Comparison of ENCODE assay signal across 20 cellular contexts in genomic region chr1:7511381-7511780, GRCh38.
"Had no signal": no experiment of that assay in that cellular context is flagged by ENCODE, and none has a peak within 500 bp of the region (broad histone marks: within the 10 kb centered on the region; RNA-seq: fewer than 3 reads in every experiment).

No MANE protein-coding gene starts in this region.

- H3K27ac Mint-ChIP-seq: naive thymus-derived CD4-positive, alpha-beta T cell; neural progenitor cell had no signal

- ATAC-seq: left lobe of liver; naive thymus-derived CD4-positive, alpha-beta T cell; right cardiac atrium had no signal

- DNase-seq: effector CD4-positive, alpha-beta T cell; foreskin melanocyte; head of caudate nucleus; hippocampal formation; kidney glomerular epithelial cell; mammary epithelial cell; naive thymus-derived CD4-positive, alpha-beta T cell; nucleus accumbens; ovary; small intestine; stimulated activated CD4-positive, alpha-beta T cell treated with anti-CD3 and anti-CD28 coated beads, Interleukin-12 subunit alpha, Interleukin-12 subunit beta, amount 100 ng/mL, for 4 hours; stimulated activated naive CD4-positive, alpha-beta T cell; stomach; substantia nigra; transverse colon had no signal

- H3K36me3 Mint-ChIP-seq: naive thymus-derived CD4-positive, alpha-beta T cell; neural progenitor cell had no signal

- H3K9me3 ChIP-seq: ovary, stomach, thoracic aorta, transverse colon had no signal

- H3K4me1 Mint-ChIP-seq: naive thymus-derived CD4-positive, alpha-beta T cell had no signal

- H3K27ac ChIP-seq: coronary artery, neural progenitor cell, ovary, stomach, thoracic aorta, transverse colon had no signal

- H3K4me3 Mint-ChIP-seq: naive thymus-derived CD4-positive, alpha-beta T cell; neural progenitor cell had no signal

- H3K27me3 ChIP-seq: neural progenitor cell, ovary, transverse colon had no signal

- H3K9ac ChIP-seq: neural progenitor cell had no signal

- H3K9me3 Mint-ChIP-seq: naive thymus-derived CD4-positive, alpha-beta T cell; neural progenitor cell had no signal

- H3K4me3 ChIP-seq: coronary artery, neural progenitor cell, ovary, stomach, thoracic aorta, transverse colon had no signal

- H3K36me3 ChIP-seq: neural progenitor cell, ovary, stomach, thoracic aorta, transverse colon had no signal
